ENCODE assay signal across 1 cellular context in the genomic region with DNA sequence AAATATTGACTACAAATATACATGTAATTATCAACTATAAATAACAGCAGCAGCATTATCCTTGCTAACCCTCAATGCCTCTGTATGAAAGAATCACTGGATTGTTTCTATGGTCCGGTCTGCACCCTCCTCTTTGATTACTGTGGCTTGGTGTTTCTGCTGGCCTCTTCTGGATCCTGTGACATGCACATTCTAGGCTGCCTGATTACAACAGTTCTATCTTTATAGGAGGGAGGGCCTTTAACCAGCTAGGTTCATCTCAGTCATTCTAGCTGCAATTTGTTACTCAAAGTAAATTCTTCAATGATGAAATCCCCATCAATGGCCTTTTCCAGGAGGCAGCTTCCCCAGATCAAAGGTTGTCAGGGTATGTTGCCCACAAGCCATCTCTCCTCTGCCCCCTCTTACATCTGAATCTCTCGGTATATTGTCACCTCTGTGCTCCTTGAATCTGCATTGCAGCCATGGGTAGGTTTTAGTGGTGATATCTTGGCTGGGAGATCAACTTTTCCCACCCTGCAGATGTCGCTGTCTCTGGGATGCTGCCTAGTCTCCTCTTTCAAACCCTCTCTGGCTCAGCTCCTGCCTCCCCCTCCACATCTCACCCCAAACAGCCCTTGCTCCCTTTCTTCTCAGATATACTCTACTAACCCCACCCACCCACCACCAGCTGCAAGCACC.
TF ChIP-seq lines count a peak whose summit lies in the region.

No MANE protein-coding gene starts in this region.

TF ChIP-seq in WTC11, 78 proteins besides CTCF, POLR2A, EP300 and RAD21 (continued from another document):
- TF ChIP-seq, protein P1, sequence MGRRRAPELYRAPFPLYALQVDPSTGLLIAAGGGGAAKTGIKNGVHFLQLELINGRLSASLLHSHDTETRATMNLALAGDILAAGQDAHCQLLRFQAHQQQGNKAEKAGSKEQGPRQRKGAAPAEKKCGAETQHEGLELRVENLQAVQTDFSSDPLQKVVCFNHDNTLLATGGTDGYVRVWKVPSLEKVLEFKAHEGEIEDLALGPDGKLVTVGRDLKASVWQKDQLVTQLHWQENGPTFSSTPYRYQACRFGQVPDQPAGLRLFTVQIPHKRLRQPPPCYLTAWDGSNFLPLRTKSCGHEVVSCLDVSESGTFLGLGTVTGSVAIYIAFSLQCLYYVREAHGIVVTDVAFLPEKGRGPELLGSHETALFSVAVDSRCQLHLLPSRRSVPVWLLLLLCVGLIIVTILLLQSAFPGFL (CRISPR knock-in tag; IDR thresholded peaks at IDR 0.05; ENCODE audit: borderline replicate concordance): no peak
- TF ChIP-seq TCF7 (CRISPR knock-in tag; IDR thresholded peaks at IDR 0.05; ENCODE audit: low read depth) (no peak), FOXP1 (CRISPR knock-in tag; IDR thresholded peaks at IDR 0.05; ENCODE audit: borderline replicate concordance) (no peak), ZBTB21 (CRISPR knock-in tag; IDR thresholded peaks at IDR 0.05; ENCODE audit: borderline replicate concordance) (no peak), JAZF1 (CRISPR knock-in tag; IDR thresholded peaks at IDR 0.05) (no peak)
- TF ChIP-seq, protein P2, sequence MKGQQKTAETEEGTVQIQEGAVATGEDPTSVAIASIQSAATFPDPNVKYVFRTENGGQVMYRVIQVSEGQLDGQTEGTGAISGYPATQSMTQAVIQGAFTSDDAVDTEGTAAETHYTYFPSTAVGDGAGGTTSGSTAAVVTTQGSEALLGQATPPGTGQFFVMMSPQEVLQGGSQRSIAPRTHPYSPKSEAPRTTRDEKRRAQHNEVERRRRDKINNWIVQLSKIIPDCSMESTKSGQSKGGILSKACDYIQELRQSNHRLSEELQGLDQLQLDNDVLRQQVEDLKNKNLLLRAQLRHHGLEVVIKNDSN (CRISPR knock-in tag; IDR thresholded peaks at IDR 0.05): no peak
- TF ChIP-seq, protein P3, sequence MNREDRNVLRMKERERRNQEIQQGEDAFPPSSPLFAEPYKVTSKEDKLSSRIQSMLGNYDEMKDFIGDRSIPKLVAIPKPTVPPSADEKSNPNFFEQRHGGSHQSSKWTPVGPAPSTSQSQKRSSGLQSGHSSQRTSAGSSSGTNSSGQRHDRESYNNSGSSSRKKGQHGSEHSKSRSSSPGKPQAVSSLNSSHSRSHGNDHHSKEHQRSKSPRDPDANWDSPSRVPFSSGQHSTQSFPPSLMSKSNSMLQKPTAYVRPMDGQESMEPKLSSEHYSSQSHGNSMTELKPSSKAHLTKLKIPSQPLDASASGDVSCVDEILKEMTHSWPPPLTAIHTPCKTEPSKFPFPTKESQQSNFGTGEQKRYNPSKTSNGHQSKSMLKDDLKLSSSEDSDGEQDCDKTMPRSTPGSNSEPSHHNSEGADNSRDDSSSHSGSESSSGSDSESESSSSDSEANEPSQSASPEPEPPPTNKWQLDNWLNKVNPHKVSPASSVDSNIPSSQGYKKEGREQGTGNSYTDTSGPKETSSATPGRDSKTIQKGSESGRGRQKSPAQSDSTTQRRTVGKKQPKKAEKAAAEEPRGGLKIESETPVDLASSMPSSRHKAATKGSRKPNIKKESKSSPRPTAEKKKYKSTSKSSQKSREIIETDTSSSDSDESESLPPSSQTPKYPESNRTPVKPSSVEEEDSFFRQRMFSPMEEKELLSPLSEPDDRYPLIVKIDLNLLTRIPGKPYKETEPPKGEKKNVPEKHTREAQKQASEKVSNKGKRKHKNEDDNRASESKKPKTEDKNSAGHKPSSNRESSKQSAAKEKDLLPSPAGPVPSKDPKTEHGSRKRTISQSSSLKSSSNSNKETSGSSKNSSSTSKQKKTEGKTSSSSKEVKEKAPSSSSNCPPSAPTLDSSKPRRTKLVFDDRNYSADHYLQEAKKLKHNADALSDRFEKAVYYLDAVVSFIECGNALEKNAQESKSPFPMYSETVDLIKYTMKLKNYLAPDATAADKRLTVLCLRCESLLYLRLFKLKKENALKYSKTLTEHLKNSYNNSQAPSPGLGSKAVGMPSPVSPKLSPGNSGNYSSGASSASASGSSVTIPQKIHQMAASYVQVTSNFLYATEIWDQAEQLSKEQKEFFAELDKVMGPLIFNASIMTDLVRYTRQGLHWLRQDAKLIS (CRISPR knock-in tag; IDR thresholded peaks at IDR 0.05; ENCODE audit: borderline replicate concordance): no peak
